In the genomic region with DNA sequence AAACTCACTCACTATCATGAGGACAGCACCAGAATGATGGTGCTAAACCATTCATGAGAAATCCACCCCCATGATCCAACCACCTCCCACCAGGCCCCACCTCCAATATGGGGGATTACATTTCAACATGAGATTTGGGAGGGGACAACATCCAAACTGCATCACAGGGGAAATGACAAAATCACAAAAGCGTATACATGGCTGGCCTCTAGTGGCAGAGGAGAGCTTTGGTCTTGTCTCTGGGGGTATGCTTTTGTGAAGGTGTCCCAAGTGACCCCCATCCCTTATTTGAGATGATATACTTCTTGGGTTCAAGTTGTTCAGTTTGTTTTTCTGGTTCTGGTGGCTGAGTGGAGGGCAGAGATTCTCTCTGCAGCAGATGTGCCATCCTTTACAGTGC, we compare ENCODE assay signal across 1 cellular context.
TF ChIP-seq lines count a peak whose summit lies in the region.

No MANE protein-coding gene starts in this region.

TF ChIP-seq in HCT116, 20 proteins besides CTCF, POLR2A, EP300 and RAD21 (continued from another document):
- TF ChIP-seq REST (IDR thresholded peaks at IDR 0.05; ENCODE audit: low read depth) (no peak), ELF1 (IDR thresholded peaks at IDR 0.05; ENCODE audit: borderline replicate concordance, low read depth) (no peak), EZH2 (IDR thresholded peaks at IDR 0.05) (no peak), SRF (IDR thresholded peaks at IDR 0.05; ENCODE audit: low read depth) (no peak)
